ENCODE assay signal across 2 cellular contexts in genomic region chr4:30818541-30818940, GRCh38.
TF ChIP-seq lines count a peak whose summit lies in the region.

No MANE protein-coding gene starts in this region.

TF ChIP-seq in GM23338, 12 proteins besides CTCF, POLR2A, EP300 and RAD21 (continued from another document):
- TF ChIP-seq ZNF462 (CRISPR knock-in tag; IDR thresholded peaks at IDR 0.05): no peak
- TF ChIP-seq ETS1 (IDR thresholded peaks at IDR 0.05): no peak
- no peak for TF ChIP-seq EZH2phosphoT487 (IDR thresholded peaks at IDR 0.05; ENCODE audit: unreplicated experiment)
- TF ChIP-seq STAT1 (IDR thresholded peaks at IDR 0.05; ENCODE audit: unreplicated experiment): no peak
- TF ChIP-seq CREB1 (CRISPR knock-in tag; IDR thresholded peaks at IDR 0.05; ENCODE audit: low read depth): no peak
- TF ChIP-seq NANOG (IDR thresholded peaks at IDR 0.05; ENCODE audit: borderline replicate concordance): no peak
- TF ChIP-seq ZNF331 (CRISPR knock-in tag; IDR thresholded peaks at IDR 0.05; ENCODE audit: low read depth): no peak
- no peak for TF ChIP-seq ZNF114 (CRISPR knock-in tag; IDR thresholded peaks at IDR 0.05)
- no peak for TF ChIP-seq POLR2AphosphoS5 (IDR thresholded peaks at IDR 0.05; ENCODE audit: low read depth)
- no peak for TF ChIP-seq REST (IDR thresholded peaks at IDR 0.05; ENCODE audit: unreplicated experiment)

TF ChIP-seq in HCT116, 20 proteins besides CTCF, POLR2A, EP300 and RAD21 (continued from another document):
- TF ChIP-seq ZBTB33 (IDR thresholded peaks at IDR 0.05; ENCODE audit: extremely low read depth, insufficient replicate concordance, low read length): no peak
- TF ChIP-seq SP1 (IDR thresholded peaks at IDR 0.05; ENCODE audit: low read depth): no peak
- TF ChIP-seq ZFX (IDR thresholded peaks at IDR 0.05): no peak
- no peak for TF ChIP-seq EGR1 (IDR thresholded peaks at IDR 0.05; ENCODE audit: low read depth)
- TF ChIP-seq SIN3A (IDR thresholded peaks at IDR 0.05; ENCODE audit: low read depth): no peak
- TF ChIP-seq YY1 (IDR thresholded peaks at IDR 0.05; ENCODE audit: extremely low read depth, insufficient replicate concordance, low read depth, low read length): no peak
